Comparison of ENCODE assay signal across 22 cellular contexts in the genomic region with DNA sequence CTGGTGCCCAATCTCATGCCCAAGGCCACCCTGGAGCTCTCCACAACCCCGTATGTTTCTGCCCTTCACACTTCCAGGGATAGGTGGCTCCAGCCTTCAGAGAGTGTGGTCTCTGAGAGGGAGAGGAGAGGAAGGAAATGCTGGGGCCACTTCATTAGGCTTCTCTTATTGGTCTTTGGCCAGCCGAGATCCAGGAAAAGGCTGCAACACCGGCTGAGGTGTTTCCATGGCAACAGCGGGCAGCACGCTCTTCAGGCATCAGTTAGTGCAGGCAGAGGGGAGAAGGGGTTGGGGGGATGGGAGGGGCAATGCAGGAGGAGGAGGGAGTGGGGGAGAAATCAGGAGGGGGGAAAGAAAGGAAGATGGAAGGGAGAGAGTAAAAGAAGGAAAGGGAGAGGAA.
DNase-seq lines count a peak whose midpoint lies in the region; ATAC-seq and TF ChIP-seq lines count a peak whose summit lies in the region.
"Had no signal": no experiment of that assay in that cellular context is flagged by ENCODE, and none has a peak within 500 bp of the region (broad histone marks: within the 10 kb centered on the region; RNA-seq: fewer than 3 reads in every experiment).

No MANE protein-coding gene starts in this region.

- TF ChIP-seq CTCF in BE2C (IDR thresholded peaks at IDR 0.05; ENCODE audit: low read depth, low read length) (no peak), GM23338 (conservative IDR thresholded peaks at IDR 0.05; ENCODE audit: low read depth in 2 of 2) (no peak), endodermal cell (conservative IDR thresholded peaks at IDR 0.05) (no peak), HFFc6 (IDR thresholded peaks at IDR 0.05) (no peak), GM10266 (IDR thresholded peaks at IDR 0.05; ENCODE audit: control insufficient read depth, insufficient read depth, low read depth, missing control alignments) (no peak)

- no peaks in the 10 kb centered on the region for H3K4me1 ChIP-seq in BE2C
- H3K4me1 ChIP-seq in GM23338 (ENCODE audit: insufficient read depth), result no peaks in the 10 kb centered on the region
- no peaks in the 10 kb centered on the region for H3K4me1 ChIP-seq in endodermal cell (ENCODE audit: control insufficient read depth, insufficient read depth, low read length)
- H3K4me1 ChIP-seq: gastroesophageal sphincter, uterus had no signal

- H3K9me2 ChIP-seq in GM23338 (ENCODE audit: insufficient read depth), result 0 out of 2 replicates have a peak, but pooled peaks cover 8% of the 10 kb centered on the region

- H3K4me3 Mint-ChIP-seq in GM23338 (no peak overlapping the region), endodermal cell (no peak overlapping the region), HFFc6 (no peak overlapping the region)
- H3K4me3 Mint-ChIP-seq: activated naive CD8-positive, alpha-beta T cell treated with anti-CD3 and anti-CD28 coated beads for 36 hours; CD4-positive, CD25-positive, alpha-beta regulatory T cell; stimulated activated memory B cell treated with anti-CD40 and anti-IgM and Interleukin-4, amounts not matched to agents 10 μg/mL and 1 μg/mL and 100 μg/mL, for 72 hours; T-helper 2 cell treated with Interferon-gamma antibody and Interleukin-4, amounts not matched to agents 5 μg/mL and 100 μg/mL, for 36 hours had no signal

- H3K4me1 Mint-ChIP-seq in GM23338, result peaks cover 7% of the 10 kb centered on the region; the same call in 2 of the 3 replicates
- no peaks in the 10 kb centered on the region for H3K4me1 Mint-ChIP-seq in endodermal cell
- no peaks in the 10 kb centered on the region for H3K4me1 Mint-ChIP-seq in HFFc6 (ENCODE audit: low read depth)
- H3K4me1 Mint-ChIP-seq: activated naive CD8-positive, alpha-beta T cell treated with anti-CD3 and anti-CD28 coated beads for 36 hours; CD4-positive, CD25-positive, alpha-beta regulatory T cell; stimulated activated memory B cell treated with anti-CD40 and anti-IgM and Interleukin-4, amounts not matched to agents 10 μg/mL and 1 μg/mL and 100 μg/mL, for 72 hours had no signal

- no peaks in the 10 kb centered on the region for H3K9me3 ChIP-seq in BE2C
- H3K9me3 ChIP-seq in endodermal cell (ENCODE audit: control insufficient read depth, low read length), result no peaks in the 10 kb centered on the region
- H3K9me3 ChIP-seq: uterus had no signal

- H3K27ac ChIP-seq in GM23338 (ENCODE audit: low read depth) (no peak overlapping the region), endodermal cell (ENCODE audit: low read depth, low read length) (no peak overlapping the region)
- H3K27ac ChIP-seq: gastroesophageal sphincter, uterus, WERI-Rb-1 had no signal

- no peak overlapping the region for H3K4me2 ChIP-seq in GM23338

- peaks cover 4% of the 10 kb centered on the region for H3K27me3 Mint-ChIP-seq in GM23338 (ENCODE audit: insufficient read depth, low read depth, poor library complexity)
- H3K27me3 Mint-ChIP-seq in endodermal cell (ENCODE audit: insufficient read depth), result peaks cover 11% of the 10 kb centered on the region
- peaks cover 1% of the 10 kb centered on the region; the same call in 1 of the 2 replicates for H3K27me3 Mint-ChIP-seq in HFFc6 (ENCODE audit: insufficient read depth)

- H4K20me1 ChIP-seq in GM23338 (replicated peaks; ENCODE audit: insufficient read depth), result no peaks in the 10 kb centered on the region

- peak; percentile 71 for ATAC-seq in GM23338
- ATAC-seq in HG02870 (IDR thresholded peaks at IDR 0.05; ENCODE audit: unreplicated experiment), result no peak
- ATAC-seq: esophagus mucosa; gastroesophageal sphincter; stimulated activated memory B cell treated with anti-CD40 and anti-IgM and Interleukin-4, amounts not matched to agents 10 μg/mL and 1 μg/mL and 100 μg/mL, for 72 hours had no signal

- H3K36me3 Mint-ChIP-seq in GM23338 (ENCODE audit: low read depth), result no peaks in the 10 kb centered on the region
- H3K36me3 Mint-ChIP-seq in endodermal cell (ENCODE audit: low read depth), result no peaks in the 10 kb centered on the region
- H3K36me3 Mint-ChIP-seq in HFFc6 (ENCODE audit: low read depth), result peaks cover 5% of the 10 kb centered on the region; the same call in 1 of the 2 replicates
- H3K36me3 Mint-ChIP-seq: activated naive CD8-positive, alpha-beta T cell treated with anti-CD3 and anti-CD28 coated beads for 36 hours; CD4-positive, CD25-positive, alpha-beta regulatory T cell; stimulated activated memory B cell treated with anti-CD40 and anti-IgM and Interleukin-4, amounts not matched to agents 10 μg/mL and 1 μg/mL and 100 μg/mL, for 72 hours had no signal

- 20 to 53% methylated on average over 2 to 5 of the region's 5 CpGs for WGBS in endodermal cell (ENCODE audit: insufficient coverage in 1 of 2, insufficient read length in 1 of 2), 2 experiments

- peak; percentile 5 for DNase-seq in BE2C
- peak; percentile 64 for DNase-seq in GM23338 (ENCODE audit: low spot score)
- peak; percentile 75 for DNase-seq in NCI-H2227 treated with DMSO at 0.1 percent for 48 hours (lab: John Stamatoyannopoulos, UW)
- peak; percentile 53 for DNase-seq in endodermal cell
- DNase-seq in HFFc6, result no peak
- DNase-seq in A172 (ENCODE audit: low spot score), result no peak
- no peak for DNase-seq in GM10266 (ENCODE audit: extremely low spot score)
- DNase-seq: activated naive CD8-positive, alpha-beta T cell treated with anti-CD3 and anti-CD28 coated beads for 36 hours; CD4-positive, CD25-positive, alpha-beta regulatory T cell; cerebellar nuclear complex; effector memory CD4-positive, alpha-beta T cell; NCI-H2171 treated with DMSO at 0.1 percent for 48 hours; RPMI8226; uterus; WERI-Rb-1 had no signal

- no peaks in the 10 kb centered on the region for H3F3A ChIP-seq in GM23338 (replicated peaks; ENCODE audit: low read depth)

- H2AFZ ChIP-seq in GM23338, result peak overlapping the region; percentile 81; the same call in 1 of the 2 replicates

- H3K36me3 ChIP-seq in BE2C (no peaks in the 10 kb centered on the region), GM23338 (ENCODE audit: insufficient read depth) (no peaks in the 10 kb centered on the region), endodermal cell (ENCODE audit: control insufficient read depth, insufficient read depth, low read length) (no peaks in the 10 kb centered on the region)
- H3K36me3 ChIP-seq: gastroesophageal sphincter, uterus, WERI-Rb-1 had no signal

- H3K9me3 Mint-ChIP-seq in GM23338, result no peaks in the 10 kb centered on the region; the same call in 2 of the 3 replicates
- no peaks in the 10 kb centered on the region for H3K9me3 Mint-ChIP-seq in endodermal cell
- peaks cover 65% of the 10 kb centered on the region for H3K9me3 Mint-ChIP-seq in HFFc6
- H3K9me3 Mint-ChIP-seq: activated naive CD8-positive, alpha-beta T cell treated with anti-CD3 and anti-CD28 coated beads for 36 hours; activated T-helper 2 cell treated with anti-CD3 and anti-CD28 coated beads, Interferon-gamma antibody, Interleukin-2, Interleukin-4, amounts not matched to agents 10 μg/mL and 5 μg/mL and 100 μg/mL, durations not matched to agents 14 hours and 24 hours and 36 hours; T-helper 2 cell treated with Interferon-gamma antibody and Interleukin-4, amounts not matched to agents 5 μg/mL and 100 μg/mL, for 36 hours had no signal

- H3K27me3 ChIP-seq in BE2C, result no peaks in the 10 kb centered on the region
- H3K27me3 ChIP-seq in GM23338 (ENCODE audit: insufficient read depth), result no peaks in the 10 kb centered on the region
- H3K27me3 ChIP-seq in endodermal cell (ENCODE audit: control insufficient read depth, insufficient read depth, low read length, poor library complexity, severe bottlenecking), result peaks cover 18% of the 10 kb centered on the region
- H3K27me3 ChIP-seq: uterus had no signal

- H3K4me3 ChIP-seq in BE2C (ENCODE audit: low read depth, low read length) (no peak overlapping the region), GM23338 (no peak overlapping the region), endodermal cell (ENCODE audit: low read length) (no peak overlapping the region)
- H3K4me3 ChIP-seq: gastroesophageal sphincter, lung, uterus had no signal

- H3K27ac Mint-ChIP-seq in GM23338 (no peak overlapping the region), endodermal cell (no peak overlapping the region), HFFc6 (no peak overlapping the region)
- H3K27ac Mint-ChIP-seq: activated naive CD8-positive, alpha-beta T cell treated with anti-CD3 and anti-CD28 coated beads for 36 hours; activated T-helper 2 cell treated with anti-CD3 and anti-CD28 coated beads, Interferon-gamma antibody, Interleukin-2, Interleukin-4, amounts not matched to agents 10 μg/mL and 5 μg/mL and 100 μg/mL, durations not matched to agents 14 hours and 24 hours and 36 hours; CD4-positive, CD25-positive, alpha-beta regulatory T cell; stimulated activated memory B cell treated with anti-CD40 and anti-IgM and Interleukin-4, amounts not matched to agents 10 μg/mL and 1 μg/mL and 100 μg/mL, for 72 hours; T-helper 2 cell treated with Interferon-gamma antibody and Interleukin-4, amounts not matched to agents 5 μg/mL and 100 μg/mL, for 36 hours had no signal

- H3K79me2 ChIP-seq in GM23338 (replicated peaks; ENCODE audit: insufficient read depth), result no peaks in the 10 kb centered on the region

- no peak overlapping the region for H3K9ac ChIP-seq in endodermal cell (ENCODE audit: extremely low read depth, low read length, poor library complexity, severe bottlenecking)

TF ChIP-seq in GM23338, 12 proteins besides CTCF, POLR2A, EP300 and RAD21:
- TF ChIP-seq CREB1 (CRISPR knock-in tag; IDR thresholded peaks at IDR 0.05; ENCODE audit: low read depth) (no peak), EZH2 (IDR thresholded peaks at IDR 0.05; ENCODE audit: low read depth, unreplicated experiment) (no peak), NANOG (IDR thresholded peaks at IDR 0.05; ENCODE audit: borderline replicate concordance) (no peak), ZNF114 (CRISPR knock-in tag; IDR thresholded peaks at IDR 0.05) (no peak), STAT1 (IDR thresholded peaks at IDR 0.05; ENCODE audit: unreplicated experiment) (no peak), ZNF331 (CRISPR knock-in tag; IDR thresholded peaks at IDR 0.05; ENCODE audit: low read depth) (no peak), POLR2AphosphoS5 (IDR thresholded peaks at IDR 0.05; ENCODE audit: low read depth) (no peak)
- TF ChIP-seq, protein P1, sequence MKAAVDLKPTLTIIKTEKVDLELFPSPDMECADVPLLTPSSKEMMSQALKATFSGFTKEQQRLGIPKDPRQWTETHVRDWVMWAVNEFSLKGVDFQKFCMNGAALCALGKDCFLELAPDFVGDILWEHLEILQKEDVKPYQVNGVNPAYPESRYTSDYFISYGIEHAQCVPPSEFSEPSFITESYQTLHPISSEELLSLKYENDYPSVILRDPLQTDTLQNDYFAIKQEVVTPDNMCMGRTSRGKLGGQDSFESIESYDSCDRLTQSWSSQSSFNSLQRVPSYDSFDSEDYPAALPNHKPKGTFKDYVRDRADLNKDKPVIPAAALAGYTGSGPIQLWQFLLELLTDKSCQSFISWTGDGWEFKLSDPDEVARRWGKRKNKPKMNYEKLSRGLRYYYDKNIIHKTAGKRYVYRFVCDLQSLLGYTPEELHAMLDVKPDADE (IDR thresholded peaks at IDR 0.05), result no peak

Comparison
In these comparisons a context has a peak if more than half of its experiments do, and no peak if none do; other contexts are left out.
1. DNase-seq: peak in BE2C (single experiment), GM23338 (single experiment), NCI-H2227 treated with DMSO at 0.1 percent for 48 hours (single experiment) and endodermal cell (single experiment); none in HFFc6 (single experiment), A172 (single experiment) and GM10266 (single experiment).